In genomic region chr1:84919461-84919970, GRCh38 we compare ENCODE assay signal across 23 cellular contexts. TPM values are rescaled to one million over a fixed set of nuclear protein-coding genes. Genes with fewer than 3 reads are reported as not detected.
A peak's percentile ranks its signal among the peaks of the same experiment; 100 is the strongest.
DNase-seq lines count a peak whose midpoint lies in the region; ATAC-seq and TF ChIP-seq lines count a peak whose summit lies in the region.
"Had no signal": no experiment of that assay in that cellular context is flagged by ENCODE, and none has a peak within 500 bp of the region (broad histone marks: within the 10 kb centered on the region; RNA-seq: fewer than 3 reads in every experiment).

No MANE protein-coding gene starts in this region.

- H3K9me3 ChIP-seq in mucosa of descending colon: no peaks in the 10 kb centered on the region
- H3K9me3 ChIP-seq: BLaER1 had no signal

- DNase-seq in NCI-H1694 treated with DMSO at 0.1 percent for 48 hours (lab: John Stamatoyannopoulos, UW) (peak; percentile 6), NCI-H1694 (lab: John Stamatoyannopoulos, UW) (no peak), glutamatergic neuron (no peak), mucosa of descending colon (no peak)
- no peak for DNase-seq in stimulated activated CD8-positive, alpha-beta memory T cell treated with anti-CD3 and anti-CD28 coated beads, Interleukin-4, amount 100 ng/mL, for 48 hours
- DNase-seq in stimulated activated naive CD8-positive, alpha-beta T cell treated with anti-CD3 and anti-CD28 coated beads, Interleukin-15, amount 100 ng/mL, for 72 hours: no peak
- DNase-seq: 8988T; ACHN; CD4-positive, CD25-positive, alpha-beta regulatory T cell; GM23248; H9; Karpas-422; NCI-H1092 treated with DMSO at 0.1 percent for 48 hours; NCI-H1436; NCI-H2029; NCI-H446; NCI-H526; NCI-H82; NK-92 treated with Interleukin-12 subunit alpha and Interleukin-12 subunit beta, amount 100 ng/mL, for 24 hours; PC-3 had no signal

- no peak for TF ChIP-seq CTCF in glutamatergic neuron (IDR thresholded peaks at IDR 0.05; ENCODE audit: partially characterized antibody, unreplicated experiment)
- no peak for TF ChIP-seq CTCF in mucosa of descending colon (IDR thresholded peaks at IDR 0.05)

- peaks cover 4% of the 10 kb centered on the region for H3K27me3 Mint-ChIP-seq in glutamatergic neuron (ENCODE audit: unreplicated experiment)
- H3K27me3 Mint-ChIP-seq in stimulated activated naive CD8-positive, alpha-beta T cell treated with anti-CD3 and anti-CD28 coated beads, Interleukin-15, amount 100 ng/mL, for 72 hours: no peaks in the 10 kb centered on the region

- no peaks in the 10 kb centered on the region for H3K9me3 Mint-ChIP-seq in glutamatergic neuron (ENCODE audit: unreplicated experiment)
- H3K9me3 Mint-ChIP-seq in stimulated activated naive CD8-positive, alpha-beta T cell treated with anti-CD3 and anti-CD28 coated beads, Interleukin-15, amount 100 ng/mL, for 72 hours: no peaks in the 10 kb centered on the region
- H3K9me3 Mint-ChIP-seq: CD4-positive, CD25-positive, alpha-beta regulatory T cell; H9 had no signal

- H3K4me1 ChIP-seq in mucosa of descending colon (ENCODE audit: low read depth): no peaks in the 10 kb centered on the region

- peaks cover 12% of the 10 kb centered on the region for H3K4me1 Mint-ChIP-seq in glutamatergic neuron (ENCODE audit: low read depth, unreplicated experiment)
- no peaks in the 10 kb centered on the region for H3K4me1 Mint-ChIP-seq in stimulated activated naive CD8-positive, alpha-beta T cell treated with anti-CD3 and anti-CD28 coated beads, Interleukin-15, amount 100 ng/mL, for 72 hours
- H3K4me1 Mint-ChIP-seq: CD4-positive, CD25-positive, alpha-beta regulatory T cell; H9 had no signal

- intact Hi-C loops in mucosa of descending colon (cut with DNase I, micrococcal nuclease): no loop called here

- ATAC-seq in mucosa of descending colon (peak; percentile 74), GM21619 (IDR thresholded peaks at IDR 0.05; ENCODE audit: unreplicated experiment) (no peak)
- no peak for ATAC-seq in stimulated activated naive CD8-positive, alpha-beta T cell treated with anti-CD3 and anti-CD28 coated beads, Interleukin-15, amount 100 ng/mL, for 72 hours
- ATAC-seq: HepG2, PC-3 had no signal

- no peaks in the 10 kb centered on the region for H3K36me3 Mint-ChIP-seq in glutamatergic neuron (ENCODE audit: unreplicated experiment)
- H3K36me3 Mint-ChIP-seq: CD4-positive, CD25-positive, alpha-beta regulatory T cell had no signal

- H3K36me3 ChIP-seq in mucosa of descending colon (ENCODE audit: low read depth): no peaks in the 10 kb centered on the region
- H3K36me3 ChIP-seq: BLaER1 had no signal

- peak overlapping the region; percentile 60 for H3K27ac Mint-ChIP-seq in glutamatergic neuron (ENCODE audit: unreplicated experiment)
- H3K27ac Mint-ChIP-seq in stimulated activated naive CD8-positive, alpha-beta T cell treated with anti-CD3 and anti-CD28 coated beads, Interleukin-15, amount 100 ng/mL, for 72 hours: no peak overlapping the region
- H3K27ac Mint-ChIP-seq: CD4-positive, CD25-positive, alpha-beta regulatory T cell; H9 had no signal

- no peak overlapping the region for H3K4me3 Mint-ChIP-seq in glutamatergic neuron (ENCODE audit: unreplicated experiment)
- H3K4me3 Mint-ChIP-seq in stimulated activated naive CD8-positive, alpha-beta T cell treated with anti-CD3 and anti-CD28 coated beads, Interleukin-15, amount 100 ng/mL, for 72 hours: no peak overlapping the region
- H3K4me3 Mint-ChIP-seq: CD4-positive, CD25-positive, alpha-beta regulatory T cell; H9 had no signal

- H3K4me3 ChIP-seq in mucosa of descending colon: no peak overlapping the region
- H3K4me3 ChIP-seq: BLaER1, GM23248 had no signal

RNA-seq across cellular contexts. Expression of gene LPAR3, which starts 26.5 kb away (rescaled TPM):
- total RNA-seq in glutamatergic neuron (ENCODE audit: unreplicated experiment): 14.0 TPM
- total RNA-seq in mucosa of descending colon: 1 to 10 TPM; 2.5 to 3.5 (median 2.5) TPM
- total RNA-seq: HepG2 had no signal
